Comparison of ENCODE assay signal across 1 cellular context in the genomic region with DNA sequence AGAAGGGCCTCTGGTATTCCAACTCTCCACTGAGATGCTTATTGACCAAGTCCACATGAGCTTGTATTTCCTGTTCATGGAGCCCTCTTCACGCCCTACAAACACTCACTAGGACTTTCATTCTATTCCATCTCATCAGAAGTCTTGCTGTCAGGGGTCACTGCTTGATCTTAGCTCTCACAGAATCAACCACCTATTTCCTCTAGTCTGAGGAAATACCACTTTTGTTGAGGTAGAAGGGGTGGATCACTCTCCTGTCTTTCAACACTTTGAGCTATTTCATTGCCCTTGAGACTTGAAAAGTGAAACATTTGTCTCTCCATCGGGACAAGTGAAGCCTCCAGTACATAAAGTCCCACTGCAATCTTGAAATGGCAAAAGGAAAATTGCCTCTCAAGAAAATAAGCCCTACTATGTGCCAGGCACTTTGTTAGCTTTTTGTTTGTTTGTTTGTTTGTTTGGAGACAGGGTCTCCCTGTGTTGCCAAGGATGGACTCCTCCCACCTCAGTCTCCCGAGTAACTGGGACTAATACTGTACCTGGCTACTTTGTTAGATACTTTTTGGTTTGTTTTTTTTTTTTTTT.
TF ChIP-seq lines count a peak whose summit lies in the region.

No MANE protein-coding gene starts in this region.

TF ChIP-seq in H1, 55 proteins besides CTCF, POLR2A, EP300 and RAD21:
- TF ChIP-seq TCF12 (IDR thresholded peaks at IDR 0.05; ENCODE audit: low read depth, low read length) (no peak), POLR2AphosphoS5 (IDR thresholded peaks at IDR 0.05; ENCODE audit: low read depth, low read length) (no peak), SIRT6 (IDR thresholded peaks at IDR 0.05; ENCODE audit: low read length) (no peak), SP4 (IDR thresholded peaks at IDR 0.05; ENCODE audit: low read length) (no peak), KDM1A (IDR thresholded peaks at IDR 0.05; ENCODE audit: borderline replicate concordance, low read length) (no peak), TBP (IDR thresholded peaks at IDR 0.05; ENCODE audit: low read depth, low read length) (no peak), BCL11A (IDR thresholded peaks at IDR 0.05; ENCODE audit: low read depth in 2 of 2, low read length in 2 of 2) (no peak), CHD2 (IDR thresholded peaks at IDR 0.05; ENCODE audit: low read length) (no peak), HDAC2 (IDR thresholded peaks at IDR 0.05; ENCODE audit: borderline replicate concordance in 1 of 2, low read depth in 2 of 2, low read length in 2 of 2) (no peak), GTF2F1 (IDR thresholded peaks at IDR 0.05; ENCODE audit: borderline replicate concordance, low read depth, low read length) (no peak), USF2 (IDR thresholded peaks at IDR 0.05; ENCODE audit: low read length) (no peak), TAF7 (optimal IDR thresholded peaks at IDR 0.05; ENCODE audit: borderline replicate concordance, low read depth, low read length) (no peak), MAX (IDR thresholded peaks at IDR 0.05) (no peak), CEBPB (IDR thresholded peaks at IDR 0.05; ENCODE audit: low read depth, low read length) (no peak), MAFK (IDR thresholded peaks at IDR 0.05; ENCODE audit: low read depth, low read length) (no peak)
